11 cellular contexts compared by ENCODE assay signal in genomic region chr19:17865364-17866311, GRCh38. TPM values are rescaled to one million over a fixed set of nuclear protein-coding genes. Genes with fewer than 3 reads are reported as not detected.
DNase-seq lines count a peak whose midpoint lies in the region; ATAC-seq, FAIRE-seq and TF ChIP-seq lines count a peak whose summit lies in the region.
"Had no signal": no experiment of that assay in that cellular context is flagged by ENCODE, and none has a peak within 500 bp of the region (broad histone marks: within the 10 kb centered on the region; RNA-seq: fewer than 3 reads in every experiment).

No MANE protein-coding gene starts in this region.

- TF ChIP-seq POLR2A in GM12892 (IDR thresholded peaks at IDR 0.05; ENCODE audit: low read depth, low read length) (peak; percentile 74), Raji (IDR thresholded peaks at IDR 0.05; ENCODE audit: insufficient read depth, low read depth, low read length) (peak; percentile 40)

- DNase-seq in A673 (ENCODE audit: low spot score): peak; percentile 44
- no peak for DNase-seq in GM12892 (ENCODE audit: insufficient read length)
- DNase-seq in NCI-H1436 (lab: John Stamatoyannopoulos, UW): no peak
- no peak for DNase-seq in NCI-H2107 (lab: John Stamatoyannopoulos, UW)
- DNase-seq: T1000 had no signal

- FAIRE-seq in GM12892 (lab: Jason Lieb, UNC): no peak
- FAIRE-seq: endometrium had no signal

- no peaks in the 10 kb centered on the region for H3K9me3 ChIP-seq in A673 (ENCODE audit: low read depth, low read length, poor library complexity, severe bottlenecking)

- peaks cover 9% of the 10 kb centered on the region for H3K27me3 Mint-ChIP-seq in stimulated activated memory B cell treated with anti-CD40 and anti-IgM and Interleukin-4, amounts not matched to agents 10 μg/mL and 1 μg/mL and 100 μg/mL, for 72 hours

- no peaks in the 10 kb centered on the region for H3K9me3 Mint-ChIP-seq in stimulated activated memory B cell treated with anti-CD40 and anti-IgM and Interleukin-4, amounts not matched to agents 10 μg/mL and 1 μg/mL and 100 μg/mL, for 72 hours
- H3K9me3 Mint-ChIP-seq: nephron had no signal

- H3K27ac Mint-ChIP-seq in stimulated activated memory B cell treated with anti-CD40 and anti-IgM and Interleukin-4, amounts not matched to agents 10 μg/mL and 1 μg/mL and 100 μg/mL, for 72 hours: no peak overlapping the region
- H3K27ac Mint-ChIP-seq: nephron had no signal

- ATAC-seq in esophagus mucosa (peak; percentile 77), HG03025 (IDR thresholded peaks at IDR 0.05; ENCODE audit: low FRiP score, unreplicated experiment) (no peak)
- ATAC-seq in stimulated activated memory B cell treated with anti-CD40 and anti-IgM and Interleukin-4, amounts not matched to agents 10 μg/mL and 1 μg/mL and 100 μg/mL, for 72 hours: no peak

- peaks cover 12% of the 10 kb centered on the region for H3K4me1 ChIP-seq in A673 (ENCODE audit: insufficient read depth, low read length, poor library complexity, severe bottlenecking)

- POLR2A ChIA-PET in A673 (lab: Charles Lee; ENCODE audit: low non-redundant PET): interaction anchor here (0.6 to 0.7 kb wide), 4 partner anchors 9 to 561 kb away, joined by 3 to 6 read pairs (median 4); no protein-coding TSS in a partner anchor

- H3K36me3 ChIP-seq in A673 (ENCODE audit: insufficient read depth, low read length, poor library complexity, severe bottlenecking): peaks cover 49% of the 10 kb centered on the region

- intact Hi-C loops in A673 (cut with micrococcal nuclease; ENCODE audit: unreplicated experiment): no loop called here

- H3K36me3 Mint-ChIP-seq in stimulated activated memory B cell treated with anti-CD40 and anti-IgM and Interleukin-4, amounts not matched to agents 10 μg/mL and 1 μg/mL and 100 μg/mL, for 72 hours: peaks cover 41% of the 10 kb centered on the region

- BruUV-seq in A673 (replicated peaks; lab: Mats Ljungman, UMichigan): no TSS peak

- CTCF ChIA-PET in A673 (lab: Charles Lee): no interaction called here

- no peak overlapping the region for H3K4me3 ChIP-seq in A673 (ENCODE audit: low read depth, low read length, poor library complexity, severe bottlenecking)

- no peak overlapping the region for H3K4me3 Mint-ChIP-seq in stimulated activated memory B cell treated with anti-CD40 and anti-IgM and Interleukin-4, amounts not matched to agents 10 μg/mL and 1 μg/mL and 100 μg/mL, for 72 hours

- H3K27me3 ChIP-seq in A673 (replicated peaks; ENCODE audit: insufficient read depth, low read depth, low read length, poor library complexity): peaks cover 24% of the 10 kb centered on the region

- TF ChIP-seq CTCF in A673 (conservative IDR thresholded peaks at IDR 0.05; ENCODE audit: low read depth, low read length): no peak

- H3K27ac ChIP-seq in A673 (ENCODE audit: low read depth, low read length, poor library complexity, severe bottlenecking): no peak overlapping the region

- H3K4me1 Mint-ChIP-seq in stimulated activated memory B cell treated with anti-CD40 and anti-IgM and Interleukin-4, amounts not matched to agents 10 μg/mL and 1 μg/mL and 100 μg/mL, for 72 hours: peaks cover 56% of the 10 kb centered on the region

RNA-seq across cellular contexts. Expression of gene RPL18A, which starts 5.9 kb away (rescaled TPM):
- total RNA-seq in A673 (2021) (1,852 and 1,889 TPM in 2 replicates), esophagus mucosa (2,571 TPM)
- 3,536 TPM for polyA plus RNA-seq in GM12892 (2012; ENCODE audit: missing spikeins)

RNA-seq across cellular contexts. Expression of gene SLC5A5, which starts 6.1 kb away (rescaled TPM):
- not detected in 2 replicates for total RNA-seq in A673 (2021)
- polyA plus RNA-seq in GM12892 (2012; ENCODE audit: missing spikeins): 0.08 TPM
- not detected for total RNA-seq in esophagus mucosa

RNA-seq across cellular contexts. Expression of gene JAK3, which starts 17.9 kb away (rescaled TPM):
- total RNA-seq in A673 (2021) (2.4 and 2.5 TPM in 2 replicates), esophagus mucosa (2.0 TPM)
- polyA plus RNA-seq in GM12892 (2012; ENCODE audit: missing spikeins): 24.6 TPM

RNA-seq across cellular contexts. Expression of gene INSL3, which starts 44.3 kb away (rescaled TPM):
- not detected in 2 replicates for total RNA-seq in A673 (2021)
- 0.40 TPM for polyA plus RNA-seq in GM12892 (2012; ENCODE audit: missing spikeins)
- total RNA-seq in esophagus mucosa: not detected
